Comparison of ENCODE assay signal across 1 cellular context in genomic region chr2:226515344-226516055, GRCh38.
TF ChIP-seq lines count a peak whose summit lies in the region.

No MANE protein-coding gene starts in this region.

TF ChIP-seq in HepG2, 621 proteins besides CTCF, POLR2A, EP300 and RAD21 (continued from another document and continues in another):
- no peak for TF ChIP-seq ZBTB26 (CRISPR knock-in tag; IDR thresholded peaks at IDR 0.05; ENCODE audit: borderline replicate concordance)
- no peak for TF ChIP-seq ZNF773 (CRISPR knock-in tag; IDR thresholded peaks at IDR 0.05; ENCODE audit: borderline replicate concordance)
- TF ChIP-seq ZGPAT (CRISPR knock-in tag; IDR thresholded peaks at IDR 0.05), result peak; percentile 77
- no peak for TF ChIP-seq FIP1L1 (IDR thresholded peaks at IDR 0.05; ENCODE audit: borderline replicate concordance, insufficient read depth, low read depth, low read length)
- TF ChIP-seq, protein P1, sequence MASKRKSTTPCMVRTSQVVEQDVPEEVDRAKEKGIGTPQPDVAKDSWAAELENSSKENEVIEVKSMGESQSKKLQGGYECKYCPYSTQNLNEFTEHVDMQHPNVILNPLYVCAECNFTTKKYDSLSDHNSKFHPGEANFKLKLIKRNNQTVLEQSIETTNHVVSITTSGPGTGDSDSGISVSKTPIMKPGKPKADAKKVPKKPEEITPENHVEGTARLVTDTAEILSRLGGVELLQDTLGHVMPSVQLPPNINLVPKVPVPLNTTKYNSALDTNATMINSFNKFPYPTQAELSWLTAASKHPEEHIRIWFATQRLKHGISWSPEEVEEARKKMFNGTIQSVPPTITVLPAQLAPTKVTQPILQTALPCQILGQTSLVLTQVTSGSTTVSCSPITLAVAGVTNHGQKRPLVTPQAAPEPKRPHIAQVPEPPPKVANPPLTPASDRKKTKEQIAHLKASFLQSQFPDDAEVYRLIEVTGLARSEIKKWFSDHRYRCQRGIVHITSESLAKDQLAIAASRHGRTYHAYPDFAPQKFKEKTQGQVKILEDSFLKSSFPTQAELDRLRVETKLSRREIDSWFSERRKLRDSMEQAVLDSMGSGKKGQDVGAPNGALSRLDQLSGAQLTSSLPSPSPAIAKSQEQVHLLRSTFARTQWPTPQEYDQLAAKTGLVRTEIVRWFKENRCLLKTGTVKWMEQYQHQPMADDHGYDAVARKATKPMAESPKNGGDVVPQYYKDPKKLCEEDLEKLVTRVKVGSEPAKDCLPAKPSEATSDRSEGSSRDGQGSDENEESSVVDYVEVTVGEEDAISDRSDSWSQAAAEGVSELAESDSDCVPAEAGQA (IDR thresholded peaks at IDR 0.05; ENCODE audit: low read depth), result no peak
- TF ChIP-seq, protein P1 (CRISPR knock-in tag; IDR thresholded peaks at IDR 0.05; ENCODE audit: borderline replicate concordance), result no peak; the same call in 1 of the 2 replicates
- no peak for TF ChIP-seq ZKSCAN1 (IDR thresholded peaks at IDR 0.05; ENCODE audit: low read length)
- TF ChIP-seq KDM1A (CRISPR knock-in tag; IDR thresholded peaks at IDR 0.05), result no peak
- TF ChIP-seq BCL3 (CRISPR knock-in tag; IDR thresholded peaks at IDR 0.05), result no peak
- 0 out of 2 replicates have a peak, but pooled peaks have one; percentile 4 for TF ChIP-seq ZNF24 (IDR thresholded peaks at IDR 0.05)
- TF ChIP-seq ZNF383 (CRISPR knock-in tag; IDR thresholded peaks at IDR 0.05; ENCODE audit: borderline replicate concordance), result no peak
- TF ChIP-seq RARA (CRISPR knock-in tag; IDR thresholded peaks at IDR 0.05), result peak; percentile 87
- TF ChIP-seq ZNF451 (CRISPR knock-in tag; IDR thresholded peaks at IDR 0.05), result no peak
- no peak for TF ChIP-seq HES4 (CRISPR knock-in tag; IDR thresholded peaks at IDR 0.05; ENCODE audit: borderline replicate concordance)
- TF ChIP-seq MNT (IDR thresholded peaks at IDR 0.05), result peak; percentile 38; the same call in 1 of the 2 replicates
- TF ChIP-seq, protein P2, sequence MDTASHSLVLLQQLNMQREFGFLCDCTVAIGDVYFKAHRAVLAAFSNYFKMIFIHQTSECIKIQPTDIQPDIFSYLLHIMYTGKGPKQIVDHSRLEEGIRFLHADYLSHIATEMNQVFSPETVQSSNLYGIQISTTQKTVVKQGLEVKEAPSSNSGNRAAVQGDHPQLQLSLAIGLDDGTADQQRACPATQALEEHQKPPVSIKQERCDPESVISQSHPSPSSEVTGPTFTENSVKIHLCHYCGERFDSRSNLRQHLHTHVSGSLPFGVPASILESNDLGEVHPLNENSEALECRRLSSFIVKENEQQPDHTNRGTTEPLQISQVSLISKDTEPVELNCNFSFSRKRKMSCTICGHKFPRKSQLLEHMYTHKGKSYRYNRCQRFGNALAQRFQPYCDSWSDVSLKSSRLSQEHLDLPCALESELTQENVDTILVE (CRISPR knock-in tag; IDR thresholded peaks at IDR 0.05), result peak; percentile 63
- no peak for TF ChIP-seq IKZF4 (CRISPR knock-in tag; IDR thresholded peaks at IDR 0.05; ENCODE audit: borderline replicate concordance, low read depth, not compliant biosample characterization)
- no peak for TF ChIP-seq ZNF326 (CRISPR knock-in tag; IDR thresholded peaks at IDR 0.05; ENCODE audit: borderline replicate concordance)
- no peak for TF ChIP-seq ZNF879 (CRISPR knock-in tag; IDR thresholded peaks at IDR 0.05)
- TF ChIP-seq NBN (conservative IDR thresholded peaks at IDR 0.05), result no peak
- TF ChIP-seq, protein P3, sequence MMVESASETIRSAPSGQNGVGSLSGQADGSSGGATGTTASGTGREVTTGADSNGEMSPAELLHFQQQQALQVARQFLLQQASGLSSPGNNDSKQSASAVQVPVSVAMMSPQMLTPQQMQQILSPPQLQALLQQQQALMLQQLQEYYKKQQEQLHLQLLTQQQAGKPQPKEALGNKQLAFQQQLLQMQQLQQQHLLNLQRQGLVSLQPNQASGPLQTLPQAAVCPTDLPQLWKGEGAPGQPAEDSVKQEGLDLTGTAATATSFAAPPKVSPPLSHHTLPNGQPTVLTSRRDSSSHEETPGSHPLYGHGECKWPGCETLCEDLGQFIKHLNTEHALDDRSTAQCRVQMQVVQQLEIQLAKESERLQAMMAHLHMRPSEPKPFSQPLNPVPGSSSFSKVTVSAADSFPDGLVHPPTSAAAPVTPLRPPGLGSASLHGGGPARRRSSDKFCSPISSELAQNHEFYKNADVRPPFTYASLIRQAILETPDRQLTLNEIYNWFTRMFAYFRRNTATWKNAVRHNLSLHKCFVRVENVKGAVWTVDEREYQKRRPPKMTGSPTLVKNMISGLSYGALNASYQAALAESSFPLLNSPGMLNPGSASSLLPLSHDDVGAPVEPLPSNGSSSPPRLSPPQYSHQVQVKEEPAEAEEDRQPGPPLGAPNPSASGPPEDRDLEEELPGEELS (CRISPR knock-in tag; IDR thresholded peaks at IDR 0.05), result peak; percentile 84
- TF ChIP-seq ZNF138 (CRISPR knock-in tag; IDR thresholded peaks at IDR 0.05; ENCODE audit: low read depth), result peak; percentile 67; the same call in 1 of the 2 replicates
- no peak for TF ChIP-seq POLR2AphosphoS2 (IDR thresholded peaks at IDR 0.05; ENCODE audit: low read depth, low read length)
- TF ChIP-seq ZNF878 (CRISPR knock-in tag; IDR thresholded peaks at IDR 0.05), result peak; percentile 79; the same call in 1 of the 2 replicates
- no peak for TF ChIP-seq ZNF367 (CRISPR knock-in tag; IDR thresholded peaks at IDR 0.05; ENCODE audit: borderline replicate concordance)
- no peak for TF ChIP-seq ZNF350 (CRISPR knock-in tag; IDR thresholded peaks at IDR 0.05; ENCODE audit: borderline replicate concordance, low read depth)
- no peak for TF ChIP-seq SMYD3 (CRISPR knock-in tag; IDR thresholded peaks at IDR 0.05)
- no peak for TF ChIP-seq U2AF2 (IDR thresholded peaks at IDR 0.05; ENCODE audit: low read depth, low read length)
- TF ChIP-seq, protein P4, sequence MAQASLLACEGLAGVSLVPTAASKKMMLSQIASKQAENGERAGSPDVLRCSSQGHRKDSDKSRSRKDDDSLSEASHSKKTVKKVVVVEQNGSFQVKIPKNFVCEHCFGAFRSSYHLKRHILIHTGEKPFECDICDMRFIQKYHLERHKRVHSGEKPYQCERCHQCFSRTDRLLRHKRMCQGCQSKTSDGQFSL (CRISPR knock-in tag; IDR thresholded peaks at IDR 0.05), result 0 out of 2 replicates have a peak, but pooled peaks have one; percentile 25
- TF ChIP-seq, protein P5, sequence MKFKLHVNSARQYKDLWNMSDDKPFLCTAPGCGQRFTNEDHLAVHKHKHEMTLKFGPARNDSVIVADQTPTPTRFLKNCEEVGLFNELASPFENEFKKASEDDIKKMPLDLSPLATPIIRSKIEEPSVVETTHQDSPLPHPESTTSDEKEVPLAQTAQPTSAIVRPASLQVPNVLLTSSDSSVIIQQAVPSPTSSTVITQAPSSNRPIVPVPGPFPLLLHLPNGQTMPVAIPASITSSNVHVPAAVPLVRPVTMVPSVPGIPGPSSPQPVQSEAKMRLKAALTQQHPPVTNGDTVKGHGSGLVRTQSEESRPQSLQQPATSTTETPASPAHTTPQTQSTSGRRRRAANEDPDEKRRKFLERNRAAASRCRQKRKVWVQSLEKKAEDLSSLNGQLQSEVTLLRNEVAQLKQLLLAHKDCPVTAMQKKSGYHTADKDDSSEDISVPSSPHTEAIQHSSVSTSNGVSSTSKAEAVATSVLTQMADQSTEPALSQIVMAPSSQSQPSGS (CRISPR knock-in tag; IDR thresholded peaks at IDR 0.05), result 0 out of 2 replicates have a peak, but pooled peaks have one; percentile 57
- TF ChIP-seq RBM39 (IDR thresholded peaks at IDR 0.05; ENCODE audit: low read depth, low read length, poor library complexity, severe bottlenecking), result no peak
- no peak for TF ChIP-seq ZNF496 (CRISPR knock-in tag; IDR thresholded peaks at IDR 0.05; ENCODE audit: insufficient replicate concordance)
- TF ChIP-seq TBX2 (CRISPR knock-in tag; IDR thresholded peaks at IDR 0.05; ENCODE audit: borderline replicate concordance), result peak; percentile 46; the same call in 1 of the 2 replicates
- no peak for TF ChIP-seq ZNF3 (CRISPR knock-in tag; IDR thresholded peaks at IDR 0.05)
- TF ChIP-seq CCDC6 (CRISPR knock-in tag; IDR thresholded peaks at IDR 0.05), result no peak
- TF ChIP-seq PLSCR1 (CRISPR knock-in tag; IDR thresholded peaks at IDR 0.05; ENCODE audit: borderline replicate concordance), result no peak
- TF ChIP-seq ADNP (CRISPR knock-in tag; IDR thresholded peaks at IDR 0.05), result no peak
- no peak for TF ChIP-seq MED13 (CRISPR knock-in tag; IDR thresholded peaks at IDR 0.05)
- TF ChIP-seq ZNF205 (CRISPR knock-in tag; IDR thresholded peaks at IDR 0.05), result no peak
- TF ChIP-seq NFKBIZ (CRISPR knock-in tag; IDR thresholded peaks at IDR 0.05), result peak; percentile 51; the same call in 1 of the 2 replicates
- TF ChIP-seq, protein P6, sequence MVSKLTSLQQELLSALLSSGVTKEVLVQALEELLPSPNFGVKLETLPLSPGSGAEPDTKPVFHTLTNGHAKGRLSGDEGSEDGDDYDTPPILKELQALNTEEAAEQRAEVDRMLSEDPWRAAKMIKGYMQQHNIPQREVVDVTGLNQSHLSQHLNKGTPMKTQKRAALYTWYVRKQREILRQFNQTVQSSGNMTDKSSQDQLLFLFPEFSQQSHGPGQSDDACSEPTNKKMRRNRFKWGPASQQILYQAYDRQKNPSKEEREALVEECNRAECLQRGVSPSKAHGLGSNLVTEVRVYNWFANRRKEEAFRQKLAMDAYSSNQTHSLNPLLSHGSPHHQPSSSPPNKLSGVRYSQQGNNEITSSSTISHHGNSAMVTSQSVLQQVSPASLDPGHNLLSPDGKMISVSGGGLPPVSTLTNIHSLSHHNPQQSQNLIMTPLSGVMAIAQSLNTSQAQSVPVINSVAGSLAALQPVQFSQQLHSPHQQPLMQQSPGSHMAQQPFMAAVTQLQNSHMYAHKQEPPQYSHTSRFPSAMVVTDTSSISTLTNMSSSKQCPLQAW (CRISPR knock-in tag; IDR thresholded peaks at IDR 0.05), result peak; percentile 38; the same call in 1 of the 2 replicates
- peak; percentile 51; the same call in 1 of the 2 replicates for TF ChIP-seq FOXA1 (IDR thresholded peaks at IDR 0.05)
- peak; percentile 53 for TF ChIP-seq FOXA1 (CRISPR knock-in tag; IDR thresholded peaks at IDR 0.05)
- no peak for TF ChIP-seq ZNF317 (CRISPR knock-in tag; IDR thresholded peaks at IDR 0.05)
- no peak for TF ChIP-seq ZNF44 (CRISPR knock-in tag; IDR thresholded peaks at IDR 0.05)
- TF ChIP-seq SNRNP70 (IDR thresholded peaks at IDR 0.05; ENCODE audit: low read depth, low read length), result no peak
- no peak; the same call in 1 of the 2 replicates for TF ChIP-seq CC2D1A (CRISPR knock-in tag; IDR thresholded peaks at IDR 0.05)
